ENCODE assay signal across 8 cellular contexts in genomic region chr19:12550205-12550604, GRCh38. TPM values are rescaled to one million over a fixed set of nuclear protein-coding genes. Genes with fewer than 3 reads are reported as not detected.
A peak's percentile ranks its signal among the peaks of the same experiment; 100 is the strongest.
DNase-seq lines count a peak whose midpoint lies in the region; ATAC-seq and TF ChIP-seq lines count a peak whose summit lies in the region.
"Not testable (repeated sequence)": the region's sequence is repeated elsewhere in the genome, so short reads cannot be mapped to it uniquely, and the experiment has no call there.

No MANE protein-coding gene starts in this region.

- H3K4me2 ChIP-seq in GM23338 (peak overlapping the region; percentile 93), smooth muscle cell (peak overlapping the region; percentile 87)

- H3K9me2 ChIP-seq in GM23338 (ENCODE audit: insufficient read depth), result not testable (repeated sequence)

- intact Hi-C loops in A673 (cut with micrococcal nuclease; ENCODE audit: unreplicated experiment); colonic mucosa (cut with DNase I); left ventricle myocardium superior (cut with micrococcal nuclease): not testable (repeated sequence)

- not testable (repeated sequence) for H3F3A ChIP-seq in GM23338 (replicated peaks; ENCODE audit: low read depth)
- H3F3A ChIP-seq in smooth muscle cell (ENCODE audit: low read depth), result peaks cover 10% of the 10 kb centered on the region

- H3K4me3 ChIP-seq in A673 (ENCODE audit: low read depth, low read length, poor library complexity, severe bottlenecking) (peak overlapping the region; percentile 85), GM23338 (peak overlapping the region; percentile 99), NT2/D1 (ENCODE audit: insufficient read length, low read depth) (peak overlapping the region; percentile 78), colonic mucosa (peak overlapping the region; percentile 72), muscle layer of colon (ENCODE audit: low read depth in 1 of 2, low read length in 2 of 2) (peak overlapping the region; percentile 93 to 95), smooth muscle cell (peak overlapping the region; percentile 87)

- peak overlapping the region; percentile 90 for H3K9ac ChIP-seq in NT2/D1 (ENCODE audit: insufficient read length, low read depth)
- peak overlapping the region; percentile 92 to 95 for H3K9ac ChIP-seq in colonic mucosa (ENCODE audit: low read depth in 2 of 2, low read length in 2 of 2)
- peak overlapping the region; percentile 88 for H3K9ac ChIP-seq in muscle layer of colon (ENCODE audit: low read length)
- H3K9ac ChIP-seq in smooth muscle cell (ENCODE audit: low read depth), result peak overlapping the region; percentile 69

- H2AFZ ChIP-seq in GM23338; smooth muscle cell (ENCODE audit: low read depth): not testable (repeated sequence)

- H3K27ac ChIP-seq in A673 (ENCODE audit: low read depth, low read length, poor library complexity, severe bottlenecking), result not testable (repeated sequence)
- H3K27ac ChIP-seq in GM23338 (ENCODE audit: low read depth) (peak overlapping the region; percentile 90), colonic mucosa (peak overlapping the region; percentile 92), muscle layer of colon (ENCODE audit: low read depth, low read length) (peak overlapping the region; percentile 99), smooth muscle cell (ENCODE audit: low read depth) (peak overlapping the region; percentile 83)

- CTCF ChIA-PET in A673 (lab: Charles Lee), result not testable (repeated sequence)

- peak overlapping the region; percentile 97 for H3K27ac Mint-ChIP-seq in GM23338
- H3K27ac Mint-ChIP-seq in activated T-cell treated with anti-CD3 and anti-CD28 coated beads, Interleukin-2, amount 50 U/mL, for 72 hours, result peak overlapping the region; percentile 94

- 77% methylated on average over 18 of the region's 18 CpGs for WGBS in smooth muscle cell (ENCODE audit: low lambda C conversion rate)

- H3K4me3 Mint-ChIP-seq in GM23338, result peak overlapping the region; percentile 98
- H3K4me3 Mint-ChIP-seq in activated T-cell treated with anti-CD3 and anti-CD28 coated beads, Interleukin-2, amount 50 U/mL, for 72 hours, result peak overlapping the region; percentile 96 to 97

- not testable (repeated sequence) for H3K4me1 ChIP-seq in A673 (ENCODE audit: insufficient read depth, low read length, poor library complexity, severe bottlenecking); NT2/D1 (ENCODE audit: insufficient read depth, insufficient read length); smooth muscle cell (ENCODE audit: low read depth)
- H3K4me1 ChIP-seq in GM23338 (ENCODE audit: insufficient read depth) (peaks cover 11% of the 10 kb centered on the region), colonic mucosa (peaks cover 14% of the 10 kb centered on the region), muscle layer of colon (ENCODE audit: insufficient read depth, low read length) (peaks cover 22% of the 10 kb centered on the region)

- not testable (repeated sequence) for BruUV-seq in A673 (replicated peaks; lab: Mats Ljungman, UMichigan)

- H4K20me1 ChIP-seq in GM23338 (replicated peaks; ENCODE audit: insufficient read depth), result not testable (repeated sequence)
- H4K20me1 ChIP-seq in smooth muscle cell (ENCODE audit: low read depth), result peaks cover 13% of the 10 kb centered on the region

- H3K79me2 ChIP-seq in GM23338 (replicated peaks; ENCODE audit: insufficient read depth) (peaks cover 55% of the 10 kb centered on the region), smooth muscle cell (ENCODE audit: low read depth) (peaks cover 53% of the 10 kb centered on the region)

- TF ChIP-seq CTCF in A673 (conservative IDR thresholded peaks at IDR 0.05; ENCODE audit: low read depth, low read length); GM23338 (conservative IDR thresholded peaks at IDR 0.05; ENCODE audit: low read depth in 2 of 2); colonic mucosa (IDR thresholded peaks at IDR 0.05); smooth muscle cell (IDR thresholded peaks at IDR 0.05; ENCODE audit: borderline replicate concordance, insufficient read depth, poor library complexity, severe bottlenecking): not testable (repeated sequence)

- H3K9me3 Mint-ChIP-seq in GM23338, result peaks cover 15% of the 10 kb centered on the region
- not testable (repeated sequence) for H3K9me3 Mint-ChIP-seq in activated T-cell treated with anti-CD3 and anti-CD28 coated beads, Interleukin-2, amount 50 U/mL, for 72 hours

- not testable (repeated sequence) for H3K9me3 ChIP-seq in A673 (ENCODE audit: low read depth, low read length, poor library complexity, severe bottlenecking); NT2/D1 (ENCODE audit: insufficient read depth, low read length); colonic mucosa; muscle layer of colon (ENCODE audit: low read length); smooth muscle cell (replicated peaks; ENCODE audit: low read depth)

- peaks cover 35% of the 10 kb centered on the region for H3K36me3 Mint-ChIP-seq in GM23338 (ENCODE audit: low read depth)
- not testable (repeated sequence) for H3K36me3 Mint-ChIP-seq in activated T-cell treated with anti-CD3 and anti-CD28 coated beads, Interleukin-2, amount 50 U/mL, for 72 hours (ENCODE audit: insufficient read depth in 2 of 2)

- H3K27me3 Mint-ChIP-seq in GM23338 (ENCODE audit: insufficient read depth, low read depth, poor library complexity); activated T-cell treated with anti-CD3 and anti-CD28 coated beads, Interleukin-2, amount 50 U/mL, for 72 hours (ENCODE audit: low read depth): not testable (repeated sequence)

- POLR2A ChIA-PET in A673 (lab: Charles Lee; ENCODE audit: low non-redundant PET), result interaction anchor here (0.5 kb wide), 1 partner anchor 124 kb away, joined by 4 read pairs; no protein-coding TSS in a partner anchor

- not testable (repeated sequence) for ATAC-seq in GM23338; activated T-cell treated with anti-CD3 and anti-CD28 coated beads, Interleukin-2, amount 50 U/mL, for 72 hours (replicated peaks in 1 of 2); left ventricle myocardium superior

- H3K27me3 ChIP-seq in A673 (replicated peaks; ENCODE audit: insufficient read depth, low read depth, low read length, poor library complexity); GM23338 (ENCODE audit: insufficient read depth); NT2/D1 (ENCODE audit: insufficient read depth, insufficient read length); colonic mucosa; muscle layer of colon (ENCODE audit: control insufficient read depth in 1 of 2, insufficient read depth in 2 of 2, low read length in 2 of 2); smooth muscle cell (ENCODE audit: low read depth): not testable (repeated sequence)

- H3K36me3 ChIP-seq in A673 (ENCODE audit: insufficient read depth, low read length, poor library complexity, severe bottlenecking) (peaks cover 13% of the 10 kb centered on the region), NT2/D1 (ENCODE audit: insufficient read depth, insufficient read length, low read length) (peaks cover 29% of the 10 kb centered on the region)
- H3K36me3 ChIP-seq in GM23338 (ENCODE audit: insufficient read depth); colonic mucosa; muscle layer of colon (ENCODE audit: insufficient read depth, low read length); smooth muscle cell (ENCODE audit: low read depth): not testable (repeated sequence)

- peaks cover 17% of the 10 kb centered on the region for H3K4me1 Mint-ChIP-seq in GM23338
- peaks cover 59% of the 10 kb centered on the region for H3K4me1 Mint-ChIP-seq in activated T-cell treated with anti-CD3 and anti-CD28 coated beads, Interleukin-2, amount 50 U/mL, for 72 hours (ENCODE audit: low read depth)

- not testable (repeated sequence) for DNase-seq in A673 (ENCODE audit: low spot score); NT2/D1 (ENCODE audit: low read depth, low spot score); activated T-cell treated with anti-CD3 and anti-CD28 coated beads, Interleukin-2, amount 50 U/mL, for 72 hours; smooth muscle cell (lab: John Stamatoyannopoulos, UW; ENCODE audit: unreplicated experiment)
- peak; percentile 28 for DNase-seq in GM23338 (ENCODE audit: low spot score)
- DNase-seq in colonic mucosa, result peak; percentile 21
- DNase-seq in left ventricle myocardium superior, result peak; percentile 33

RNA-seq across cellular contexts. Expression of gene ZNF564, which starts 1.1 kb away (rescaled TPM):
- 6.3 and 7.9 TPM in 2 replicates for total RNA-seq in A673 (2021)
- 8.6 and 8.9 TPM in 2 replicates for total RNA-seq in GM23338 (2014; rRNA removed; shearing (Covaris generic))
- polyA plus RNA-seq in GM23338 (2016; fragmentation: Nextera tagmentation; extraction: Ambion mirVana), result 5.8 and 7.1 TPM in 2 replicates
- total RNA-seq in activated T-cell treated with anti-CD3 and anti-CD28 coated beads, Interleukin-2, amount 50 U/mL, for 72 hours, result 1 to 10 TPM; 6.9 to 9.0 TPM
- total RNA-seq in colonic mucosa, result 10 to 100 TPM; 14.8 to 17.4 TPM
- total RNA-seq in left ventricle myocardium superior, result 9.6 TPM
- total RNA-seq in smooth muscle cell, result 6.5 and 6.9 TPM in 2 replicates
- polyA plus RNA-seq in smooth muscle cell, result 2.8 and 3.6 TPM in 2 replicates
